ENCODE assay signal across 15 cellular contexts in genomic region chr9:87607859-87608258, GRCh38.
DNase-seq lines count a peak whose midpoint lies in the region; ATAC-seq and TF ChIP-seq lines count a peak whose summit lies in the region.
"Had no signal": no experiment of that assay in that cellular context is flagged by ENCODE, and none has a peak within 500 bp of the region (broad histone marks: within the 10 kb centered on the region; RNA-seq: fewer than 3 reads in every experiment).

No MANE protein-coding gene starts in this region.

- no peak overlapping the region for H3T11ph ChIP-seq in H9 (ENCODE audit: low read length)

- H3K4me3 ChIP-seq in gastroesophageal sphincter: no peak overlapping the region
- H3K4me3 ChIP-seq in retinal pigment epithelial cell (ENCODE audit: low read length): no peak overlapping the region
- no peak overlapping the region for H3K4me3 ChIP-seq in tibial nerve

- H4K20me1 ChIP-seq in H9 (ENCODE audit: control insufficient read depth, insufficient read depth, insufficient read length): no peaks in the 10 kb centered on the region

- no peak overlapping the region for H2BK12ac ChIP-seq in H9 (ENCODE audit: insufficient read length, low read depth, low read length)

- no peak for TF ChIP-seq CTCF in H9 (conservative IDR thresholded peaks at IDR 0.05)
- TF ChIP-seq CTCF in RWPE1 (conservative IDR thresholded peaks at IDR 0.05; ENCODE audit: low read depth): no peak
- TF ChIP-seq CTCF in gastroesophageal sphincter (IDR thresholded peaks at IDR 0.05): no peak
- TF ChIP-seq CTCF in retinal pigment epithelial cell (conservative IDR thresholded peaks at IDR 0.05; ENCODE audit: low read depth, low read length): no peak
- no peak for TF ChIP-seq CTCF in GM20000 (IDR thresholded peaks at IDR 0.05; ENCODE audit: extremely low read depth, missing control alignments)
- no peak for TF ChIP-seq CTCF in tibial nerve (IDR thresholded peaks at IDR 0.05)

- H3K9me3 Mint-ChIP-seq in H9: no peaks in the 10 kb centered on the region
- H3K9me3 Mint-ChIP-seq: central memory CD8-positive, alpha-beta T cell; natural killer cell treated with Interleukin-12 subunit alpha and Interleukin-12 subunit beta and Interleukin-15 and Interleukin-18, amount 100 ng/mL, for 72 hours had no signal

- H3K4ac ChIP-seq in H9 (ENCODE audit: low read depth, low read length): no peak overlapping the region

- H2BK15ac ChIP-seq in H9 (ENCODE audit: low read depth, low read length): no peak overlapping the region

- no peaks in the 10 kb centered on the region; the same call in 1 of the 2 replicates for H3K79me2 ChIP-seq in H9 (ENCODE audit: insufficient read depth, low read length)

- WGBS in H9 (ENCODE audit: extremely low coverage, insufficient read length, low lambda C conversion rate): no CpG with 5 or more reads among the region's 3 CpGs
- 59 to 76% methylated on average over 2 to 3 of the region's 3 CpGs for WGBS in gastroesophageal sphincter (ENCODE audit: low coverage in 1 of 2), 2 donors
- WGBS in tibial nerve, 2 donors: 64 to 72% methylated on average over 3 of the region's 3 CpGs

- H3K23ac ChIP-seq in H9 (ENCODE audit: insufficient read length, low read depth, low read length): no peak overlapping the region

- H2AFZ ChIP-seq in H9 (ENCODE audit: low read length): no peak overlapping the region

- H3K4me1 Mint-ChIP-seq in H9: peaks cover 44 to 49% of the 10 kb centered on the region in 2 experiments
- H3K4me1 Mint-ChIP-seq: central memory CD8-positive, alpha-beta T cell had no signal

- H3K36me3 ChIP-seq in gastroesophageal sphincter (peaks cover 0 to 29% of the 10 kb centered on the region in 2 donors), tibial nerve (peaks cover 0 to 11% (median 0%) of the 10 kb centered on the region in 3 donors)

- POLR2A ChIA-PET in RWPE1 (lab: Yijun Ruan, JAX; ENCODE audit: low non-redundant PET): no interaction called here

- no peak overlapping the region for H2BK20ac ChIP-seq in H9 (ENCODE audit: low read depth, low read length, poor library complexity, severe bottlenecking)

- H2BK5ac ChIP-seq in H9 (ENCODE audit: insufficient read length, low read length): no peak overlapping the region

- H3K27me3 ChIP-seq in H9 (ENCODE audit: insufficient read depth, low read length): no peaks in the 10 kb centered on the region
- H3K27me3 ChIP-seq in gastroesophageal sphincter: no peaks in the 10 kb centered on the region
- no peaks in the 10 kb centered on the region for H3K27me3 ChIP-seq in tibial nerve

- no peak overlapping the region for H4K8ac ChIP-seq in H9 (replicated peaks; ENCODE audit: insufficient read length, low read depth, low read length)

- no peak overlapping the region for H3K56ac ChIP-seq in H9 (ENCODE audit: insufficient read length, low read depth, low read length)

- H3K9ac ChIP-seq in H9 (ENCODE audit: extremely low read depth, insufficient read length, low read length): no peak overlapping the region

- peak overlapping the region in 2 of 3 experiments; percentile 5 to 18; a peak in 1 of 7 replicates for H3K27ac Mint-ChIP-seq in H9
- H3K27ac Mint-ChIP-seq: natural killer cell treated with Interleukin-12 subunit alpha and Interleukin-12 subunit beta and Interleukin-15 and Interleukin-18, amount 100 ng/mL, for 72 hours; T-helper 1 cell treated with Interleukin-12 subunit alpha and Interleukin-12 subunit beta and Interleukin-4 antibody, amounts not matched to agents 30 μg/mL and 1 μg/mL, for 36 hours had no signal

- no peak overlapping the region for H4K5ac ChIP-seq in H9 (ENCODE audit: insufficient read length, low read depth, low read length)

- H3K14ac ChIP-seq in H9 (ENCODE audit: insufficient read depth, low read length): no peak overlapping the region

- TF ChIP-seq POLR2A in gastroesophageal sphincter (IDR thresholded peaks at IDR 0.05): no peak
- TF ChIP-seq POLR2A in tibial nerve (IDR thresholded peaks at IDR 0.05): no peak

- no peak overlapping the region for H2AK5ac ChIP-seq in H9 (ENCODE audit: insufficient read length, low read length)

- peaks cover 46 to 47% (median 47%) of the 10 kb centered on the region in 3 experiments; a peak in 6 of 7 replicates for H3K36me3 Mint-ChIP-seq in H9 (ENCODE audit: insufficient read depth in 1 of 3, low read depth in 3 of 3)
- H3K36me3 Mint-ChIP-seq: natural killer cell treated with Interleukin-12 subunit alpha and Interleukin-12 subunit beta and Interleukin-15 and Interleukin-18, amount 100 ng/mL, for 72 hours had no signal

- ATAC-seq in gastroesophageal sphincter (no peak), GM18868 (IDR thresholded peaks at IDR 0.05; ENCODE audit: unreplicated experiment) (no peak)
- ATAC-seq: natural killer cell treated with Interleukin-12 subunit alpha and Interleukin-12 subunit beta and Interleukin-15 and Interleukin-18, amount 100 ng/mL, for 72 hours had no signal

- no peaks in the 10 kb centered on the region for H3K79me1 ChIP-seq in H9 (ENCODE audit: insufficient read depth, low read depth, low read length, poor library complexity, severe bottlenecking)

- no peak overlapping the region for H4K91ac ChIP-seq in H9 (ENCODE audit: insufficient read length, low read depth, low read length)

- DNase-seq in H9 (no peak), RWPE1 (ENCODE audit: low spot score) (no peak), retinal pigment epithelial cell (ENCODE audit: low read depth) (peak; percentile 29), DMS 273 (lab: John Stamatoyannopoulos, UW; ENCODE audit: unreplicated experiment) (no peak), GM20000 (ENCODE audit: low spot score) (no peak), tibial nerve (ENCODE audit: low spot score in 2 of 2) (no peak)
- DNase-seq: activated CD4-positive, CD25-positive, alpha-beta regulatory T cell; DMS 273 treated with DMSO at 0.1 percent for 48 hours; NCI-H1092 treated with DMSO at 0.1 percent for 48 hours; NCI-H2107 had no signal

- CTCF ChIA-PET in RWPE1 (lab: Yijun Ruan, JAX): no interaction called here

- H3K4me1 ChIP-seq in H9 (ENCODE audit: insufficient read depth, low read length) (no peaks in the 10 kb centered on the region; the same call in none of the 2 replicates), gastroesophageal sphincter (peaks cover 6 to 90% (median 7%) of the 10 kb centered on the region in 3 donors), tibial nerve (no peaks in the 10 kb centered on the region)

- no peaks in the 10 kb centered on the region for H3K9me3 ChIP-seq in H9 (ENCODE audit: control insufficient read depth, low read depth, low read length)
- H3K9me3 ChIP-seq in gastroesophageal sphincter: no peaks in the 10 kb centered on the region
- no peaks in the 10 kb centered on the region for H3K9me3 ChIP-seq in tibial nerve

- H3K23me2 ChIP-seq in H9 (ENCODE audit: insufficient read length, low read depth, low read length, poor library complexity, severe bottlenecking): no peaks in the 10 kb centered on the region

- TF ChIP-seq EP300 in gastroesophageal sphincter (IDR thresholded peaks at IDR 0.05): no peak
- peak in 1 of 2 donors; percentile 39 for TF ChIP-seq EP300 in tibial nerve (IDR thresholded peaks at IDR 0.05)

- H3K27ac ChIP-seq in H9 (ENCODE audit: insufficient read length, low read depth, low read length) (no peak overlapping the region), RWPE1 (peak overlapping the region; percentile 57; the same call in 1 of the 2 replicates), gastroesophageal sphincter (peak overlapping the region in 3 of 4 donors; percentile 67 to 78 (median 71)), tibial nerve (no peak overlapping the region)

- no peak overlapping the region for H3K4me2 ChIP-seq in H9 (ENCODE audit: insufficient read depth, insufficient read length, low read length)

- no peak overlapping the region for H2BK120ac ChIP-seq in H9 (ENCODE audit: low read depth, low read length, poor library complexity, severe bottlenecking)

- H3K18ac ChIP-seq in H9 (ENCODE audit: insufficient read length, low read depth, low read length): no peak overlapping the region

- no peak overlapping the region for H3K4me3 Mint-ChIP-seq in H9
- H3K4me3 Mint-ChIP-seq: central memory CD8-positive, alpha-beta T cell; natural killer cell treated with Interleukin-12 subunit alpha and Interleukin-12 subunit beta and Interleukin-15 and Interleukin-18, amount 100 ng/mL, for 72 hours; T-helper 1 cell treated with Interleukin-12 subunit alpha and Interleukin-12 subunit beta and Interleukin-4 antibody, amounts not matched to agents 30 μg/mL and 1 μg/mL, for 36 hours had no signal

- no peaks in the 10 kb centered on the region for H3K27me3 Mint-ChIP-seq in H9 (ENCODE audit: low read depth)

Comparison
In these comparisons a context has a peak if more than half of its experiments do, and no peak if none do; other contexts are left out.
1. H3K27ac ChIP-seq: peak in RWPE1 (single experiment) and gastroesophageal sphincter (3 of 4); none in H9 (single experiment) and tibial nerve (0 of 4).